Comparison of ENCODE assay signal across 1 cellular context in the genomic region with DNA sequence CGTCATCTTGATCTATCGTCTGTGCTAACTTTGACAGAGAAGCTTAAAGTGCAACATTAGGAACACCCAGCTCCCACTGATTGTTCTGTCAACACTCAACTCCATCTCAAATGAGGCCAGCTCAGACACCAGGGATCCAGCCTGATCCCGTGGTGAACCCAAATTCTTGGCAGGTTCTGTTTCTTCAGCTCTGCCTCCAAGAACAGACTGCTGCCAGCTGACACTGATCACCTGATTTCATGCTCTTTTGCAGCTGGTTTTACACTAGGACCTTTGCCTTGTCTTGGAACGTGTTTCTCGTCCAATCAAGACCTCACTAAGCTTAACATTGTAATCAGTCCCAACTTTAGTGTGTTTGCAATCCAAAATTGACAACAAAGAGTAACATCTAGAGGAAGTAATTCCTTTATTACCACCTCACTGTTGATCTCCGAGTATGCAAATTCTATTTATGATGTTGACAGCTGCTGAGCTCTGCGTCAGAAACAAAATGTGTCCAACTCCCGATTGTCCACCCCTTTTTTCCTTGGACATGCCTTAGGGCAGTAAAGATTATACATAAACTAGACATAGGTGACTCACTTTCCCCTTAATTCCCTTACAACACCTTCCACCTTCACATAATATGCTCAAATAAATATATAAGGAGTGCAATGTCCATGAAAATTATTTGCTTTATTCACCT.
TF ChIP-seq lines count a peak whose summit lies in the region.

No MANE protein-coding gene starts in this region.

TF ChIP-seq in K562, 482 proteins besides CTCF, POLR2A, EP300 and RAD21:
- no peak for TF ChIP-seq MAFG (tag; conservative IDR thresholded peaks at IDR 0.05)
- TF ChIP-seq, protein P1, sequence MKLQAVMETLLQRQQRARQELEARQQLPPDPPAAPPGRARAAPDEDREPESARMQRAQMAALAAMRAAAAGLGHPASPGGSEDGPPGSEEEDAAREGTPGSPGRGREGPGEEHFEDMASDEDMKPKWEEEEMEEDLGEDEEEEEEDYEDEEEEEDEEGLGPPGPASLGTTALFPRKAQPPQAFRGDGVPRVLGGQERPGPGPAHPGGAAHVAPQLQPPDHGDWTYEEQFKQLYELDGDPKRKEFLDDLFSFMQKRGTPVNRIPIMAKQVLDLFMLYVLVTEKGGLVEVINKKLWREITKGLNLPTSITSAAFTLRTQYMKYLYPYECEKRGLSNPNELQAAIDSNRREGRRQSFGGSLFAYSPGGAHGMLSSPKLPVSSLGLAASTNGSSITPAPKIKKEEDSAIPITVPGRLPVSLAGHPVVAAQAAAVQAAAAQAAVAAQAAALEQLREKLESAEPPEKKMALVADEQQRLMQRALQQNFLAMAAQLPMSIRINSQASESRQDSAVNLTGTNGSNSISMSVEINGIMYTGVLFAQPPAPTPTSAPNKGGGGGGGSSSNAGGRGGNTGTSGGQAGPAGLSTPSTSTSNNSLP (IDR thresholded peaks at IDR 0.05; ENCODE audit: borderline replicate concordance, low read depth, low read length) = no peak
- TF ChIP-seq, protein P2, sequence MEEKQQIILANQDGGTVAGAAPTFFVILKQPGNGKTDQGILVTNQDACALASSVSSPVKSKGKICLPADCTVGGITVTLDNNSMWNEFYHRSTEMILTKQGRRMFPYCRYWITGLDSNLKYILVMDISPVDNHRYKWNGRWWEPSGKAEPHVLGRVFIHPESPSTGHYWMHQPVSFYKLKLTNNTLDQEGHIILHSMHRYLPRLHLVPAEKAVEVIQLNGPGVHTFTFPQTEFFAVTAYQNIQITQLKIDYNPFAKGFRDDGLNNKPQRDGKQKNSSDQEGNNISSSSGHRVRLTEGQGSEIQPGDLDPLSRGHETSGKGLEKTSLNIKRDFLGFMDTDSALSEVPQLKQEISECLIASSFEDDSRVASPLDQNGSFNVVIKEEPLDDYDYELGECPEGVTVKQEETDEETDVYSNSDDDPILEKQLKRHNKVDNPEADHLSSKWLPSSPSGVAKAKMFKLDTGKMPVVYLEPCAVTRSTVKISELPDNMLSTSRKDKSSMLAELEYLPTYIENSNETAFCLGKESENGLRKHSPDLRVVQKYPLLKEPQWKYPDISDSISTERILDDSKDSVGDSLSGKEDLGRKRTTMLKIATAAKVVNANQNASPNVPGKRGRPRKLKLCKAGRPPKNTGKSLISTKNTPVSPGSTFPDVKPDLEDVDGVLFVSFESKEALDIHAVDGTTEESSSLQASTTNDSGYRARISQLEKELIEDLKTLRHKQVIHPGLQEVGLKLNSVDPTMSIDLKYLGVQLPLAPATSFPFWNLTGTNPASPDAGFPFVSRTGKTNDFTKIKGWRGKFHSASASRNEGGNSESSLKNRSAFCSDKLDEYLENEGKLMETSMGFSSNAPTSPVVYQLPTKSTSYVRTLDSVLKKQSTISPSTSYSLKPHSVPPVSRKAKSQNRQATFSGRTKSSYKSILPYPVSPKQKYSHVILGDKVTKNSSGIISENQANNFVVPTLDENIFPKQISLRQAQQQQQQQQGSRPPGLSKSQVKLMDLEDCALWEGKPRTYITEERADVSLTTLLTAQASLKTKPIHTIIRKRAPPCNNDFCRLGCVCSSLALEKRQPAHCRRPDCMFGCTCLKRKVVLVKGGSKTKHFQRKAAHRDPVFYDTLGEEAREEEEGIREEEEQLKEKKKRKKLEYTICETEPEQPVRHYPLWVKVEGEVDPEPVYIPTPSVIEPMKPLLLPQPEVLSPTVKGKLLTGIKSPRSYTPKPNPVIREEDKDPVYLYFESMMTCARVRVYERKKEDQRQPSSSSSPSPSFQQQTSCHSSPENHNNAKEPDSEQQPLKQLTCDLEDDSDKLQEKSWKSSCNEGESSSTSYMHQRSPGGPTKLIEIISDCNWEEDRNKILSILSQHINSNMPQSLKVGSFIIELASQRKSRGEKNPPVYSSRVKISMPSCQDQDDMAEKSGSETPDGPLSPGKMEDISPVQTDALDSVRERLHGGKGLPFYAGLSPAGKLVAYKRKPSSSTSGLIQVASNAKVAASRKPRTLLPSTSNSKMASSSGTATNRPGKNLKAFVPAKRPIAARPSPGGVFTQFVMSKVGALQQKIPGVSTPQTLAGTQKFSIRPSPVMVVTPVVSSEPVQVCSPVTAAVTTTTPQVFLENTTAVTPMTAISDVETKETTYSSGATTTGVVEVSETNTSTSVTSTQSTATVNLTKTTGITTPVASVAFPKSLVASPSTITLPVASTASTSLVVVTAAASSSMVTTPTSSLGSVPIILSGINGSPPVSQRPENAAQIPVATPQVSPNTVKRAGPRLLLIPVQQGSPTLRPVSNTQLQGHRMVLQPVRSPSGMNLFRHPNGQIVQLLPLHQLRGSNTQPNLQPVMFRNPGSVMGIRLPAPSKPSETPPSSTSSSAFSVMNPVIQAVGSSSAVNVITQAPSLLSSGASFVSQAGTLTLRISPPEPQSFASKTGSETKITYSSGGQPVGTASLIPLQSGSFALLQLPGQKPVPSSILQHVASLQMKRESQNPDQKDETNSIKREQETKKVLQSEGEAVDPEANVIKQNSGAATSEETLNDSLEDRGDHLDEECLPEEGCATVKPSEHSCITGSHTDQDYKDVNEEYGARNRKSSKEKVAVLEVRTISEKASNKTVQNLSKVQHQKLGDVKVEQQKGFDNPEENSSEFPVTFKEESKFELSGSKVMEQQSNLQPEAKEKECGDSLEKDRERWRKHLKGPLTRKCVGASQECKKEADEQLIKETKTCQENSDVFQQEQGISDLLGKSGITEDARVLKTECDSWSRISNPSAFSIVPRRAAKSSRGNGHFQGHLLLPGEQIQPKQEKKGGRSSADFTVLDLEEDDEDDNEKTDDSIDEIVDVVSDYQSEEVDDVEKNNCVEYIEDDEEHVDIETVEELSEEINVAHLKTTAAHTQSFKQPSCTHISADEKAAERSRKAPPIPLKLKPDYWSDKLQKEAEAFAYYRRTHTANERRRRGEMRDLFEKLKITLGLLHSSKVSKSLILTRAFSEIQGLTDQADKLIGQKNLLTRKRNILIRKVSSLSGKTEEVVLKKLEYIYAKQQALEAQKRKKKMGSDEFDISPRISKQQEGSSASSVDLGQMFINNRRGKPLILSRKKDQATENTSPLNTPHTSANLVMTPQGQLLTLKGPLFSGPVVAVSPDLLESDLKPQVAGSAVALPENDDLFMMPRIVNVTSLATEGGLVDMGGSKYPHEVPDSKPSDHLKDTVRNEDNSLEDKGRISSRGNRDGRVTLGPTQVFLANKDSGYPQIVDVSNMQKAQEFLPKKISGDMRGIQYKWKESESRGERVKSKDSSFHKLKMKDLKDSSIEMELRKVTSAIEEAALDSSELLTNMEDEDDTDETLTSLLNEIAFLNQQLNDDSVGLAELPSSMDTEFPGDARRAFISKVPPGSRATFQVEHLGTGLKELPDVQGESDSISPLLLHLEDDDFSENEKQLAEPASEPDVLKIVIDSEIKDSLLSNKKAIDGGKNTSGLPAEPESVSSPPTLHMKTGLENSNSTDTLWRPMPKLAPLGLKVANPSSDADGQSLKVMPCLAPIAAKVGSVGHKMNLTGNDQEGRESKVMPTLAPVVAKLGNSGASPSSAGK (IDR thresholded peaks at IDR 0.05) = no peak
- TF ChIP-seq HDAC2 (IDR thresholded peaks at IDR 0.05) = no peak
- no peak for TF ChIP-seq XRCC5 (IDR thresholded peaks at IDR 0.05; ENCODE audit: low read depth, low read length)
- no peak for TF ChIP-seq ZNF584 (CRISPR knock-in tag; IDR thresholded peaks at IDR 0.05; ENCODE audit: low read depth)
- TF ChIP-seq PML (IDR thresholded peaks at IDR 0.05; ENCODE audit: low read length) = no peak
- no peak for TF ChIP-seq COPS2 (conservative IDR thresholded peaks at IDR 0.05)
- TF ChIP-seq, protein P3, sequence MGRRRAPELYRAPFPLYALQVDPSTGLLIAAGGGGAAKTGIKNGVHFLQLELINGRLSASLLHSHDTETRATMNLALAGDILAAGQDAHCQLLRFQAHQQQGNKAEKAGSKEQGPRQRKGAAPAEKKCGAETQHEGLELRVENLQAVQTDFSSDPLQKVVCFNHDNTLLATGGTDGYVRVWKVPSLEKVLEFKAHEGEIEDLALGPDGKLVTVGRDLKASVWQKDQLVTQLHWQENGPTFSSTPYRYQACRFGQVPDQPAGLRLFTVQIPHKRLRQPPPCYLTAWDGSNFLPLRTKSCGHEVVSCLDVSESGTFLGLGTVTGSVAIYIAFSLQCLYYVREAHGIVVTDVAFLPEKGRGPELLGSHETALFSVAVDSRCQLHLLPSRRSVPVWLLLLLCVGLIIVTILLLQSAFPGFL (CRISPR knock-in tag; IDR thresholded peaks at IDR 0.05) = no peak
- TF ChIP-seq CHD4 (IDR thresholded peaks at IDR 0.05; ENCODE audit: insufficient read depth, insufficient replicate concordance, low read depth, low read length, poor library complexity, severe bottlenecking) = no peak
- TF ChIP-seq ZNF408 (CRISPR knock-in tag; IDR thresholded peaks at IDR 0.05; ENCODE audit: low read depth) = no peak
- TF ChIP-seq ELK1 (CRISPR knock-in tag; IDR thresholded peaks at IDR 0.05) = no peak
TF ChIP-seq in K562: peak in this region for 0.
